In genomic region chr6:148440021-148440420, GRCh38 we compare ENCODE assay signal across 15 cellular contexts.
DNase-seq lines count a peak whose midpoint lies in the region; ATAC-seq and TF ChIP-seq lines count a peak whose summit lies in the region.
"Had no signal": no experiment of that assay in that cellular context is flagged by ENCODE, and none has a peak within 500 bp of the region (broad histone marks: within the 10 kb centered on the region; RNA-seq: fewer than 3 reads in every experiment).

No MANE protein-coding gene starts in this region.

- no peak overlapping the region for H3K4me3 ChIP-seq in ACC112 (ENCODE audit: low read depth, low read length)
- no peak overlapping the region for H3K4me3 ChIP-seq in breast epithelium
- H3K4me3 ChIP-seq: gastroesophageal sphincter had no signal

- H3K27me3 ChIP-seq in ACC112 (ENCODE audit: insufficient read depth, low read length) (no peaks in the 10 kb centered on the region), breast epithelium (no peaks in the 10 kb centered on the region), foreskin keratinocyte (no peaks in the 10 kb centered on the region)
- H3K27me3 ChIP-seq: gastroesophageal sphincter had no signal

- no peak for TF ChIP-seq CTCF in breast epithelium (IDR thresholded peaks at IDR 0.05)
- TF ChIP-seq CTCF in nephron (IDR thresholded peaks at IDR 0.05; ENCODE audit: unreplicated experiment in 3 of 3) = no peak
- TF ChIP-seq CTCF in foreskin keratinocyte (conservative IDR thresholded peaks at IDR 0.05) = no peak

- DNase-seq in MV-4-11 (lab: John Stamatoyannopoulos, UW) (peak; percentile 89), breast epithelium (ENCODE audit: low spot score in 2 of 2) (no peak), foreskin keratinocyte (no peak)
- no peak for DNase-seq in NK-92 treated with Interleukin-12 subunit alpha and Interleukin-12 subunit beta, amount 100 ng/mL, for 24 hours (lab: John Stamatoyannopoulos, UW)
- no peak for DNase-seq in stimulated activated CD4-positive, alpha-beta T cell treated with anti-CD3 and anti-CD28 coated beads, Interleukin-4, amount 100 ng/mL, for 24 hours
- DNase-seq: activated CD8-positive, alpha-beta T cell treated with anti-CD3 and anti-CD28 coated beads, Interleukin-2, amount 10 ng/mL, durations not matched to agents 7 days and 5 days; central memory CD4-positive, alpha-beta T cell; H7; natural killer cell; NCI-H187 treated with DMSO at 0.1 percent for 48 hours; stimulated activated naive CD4-positive, alpha-beta T cell treated with Interleukin-2 at 50 U/mL for 16 hours had no signal

- H3K27ac ChIP-seq in ACC112 (ENCODE audit: low read depth, low read length) = peak overlapping the region; percentile 95
- peak overlapping the region; percentile 12 to 33 for H3K27ac ChIP-seq in breast epithelium
- H3K27ac ChIP-seq in foreskin keratinocyte = no peak overlapping the region

- H3K36me3 Mint-ChIP-seq in nephron (ENCODE audit: low read depth) = peaks cover 3% of the 10 kb centered on the region
- H3K36me3 Mint-ChIP-seq: natural killer cell had no signal

- intact Hi-C loops in breast epithelium (cut with DNase I; ENCODE audit: low total_unique reads) = no loop called here

- peaks cover 4% of the 10 kb centered on the region for H3K79me2 ChIP-seq in ACC112 (ENCODE audit: control insufficient read depth, insufficient read depth, low read length, unreplicated experiment)

- H3K27me3 Mint-ChIP-seq in nephron (ENCODE audit: low read depth) = peaks cover 5% of the 10 kb centered on the region

- ATAC-seq in GM18519 (IDR thresholded peaks at IDR 0.05; ENCODE audit: low FRiP score, unreplicated experiment) = no peak
- ATAC-seq in foreskin keratinocyte = no peak
- ATAC-seq: activated CD8-positive, alpha-beta T cell treated with anti-CD3 and anti-CD28 coated beads, Interleukin-2, amount 10 ng/mL, durations not matched to agents 7 days and 5 days; gastroesophageal sphincter; natural killer cell had no signal

- TF ChIP-seq POLR2A in breast epithelium (IDR thresholded peaks at IDR 0.05) = no peak

- H3K9me3 Mint-ChIP-seq in nephron = no peaks in the 10 kb centered on the region
- H3K9me3 Mint-ChIP-seq: natural killer cell had no signal

- H3K27ac Mint-ChIP-seq in nephron = peak overlapping the region; percentile 46 to 62 (median 58)
- H3K27ac Mint-ChIP-seq: activated CD8-positive, alpha-beta T cell treated with anti-CD3 and anti-CD28 coated beads, Interleukin-2, amount 10 ng/mL, durations not matched to agents 7 days and 5 days; natural killer cell had no signal

- H3K36me3 ChIP-seq in ACC112 (ENCODE audit: insufficient read depth, low read length) = peaks cover 11% of the 10 kb centered on the region; the same call in 1 of the 2 replicates
- H3K36me3 ChIP-seq in breast epithelium = no peaks in the 10 kb centered on the region
- H3K36me3 ChIP-seq: gastroesophageal sphincter had no signal

- peaks cover 59% of the 10 kb centered on the region for H3K4me1 ChIP-seq in ACC112 (ENCODE audit: control insufficient read depth, insufficient read depth, low read length, unreplicated experiment)
- H3K4me1 ChIP-seq in breast epithelium = no peaks in the 10 kb centered on the region
- peaks cover 20% of the 10 kb centered on the region for H3K4me1 ChIP-seq in foreskin keratinocyte

- peak overlapping the region; percentile 4 to 86 (median 71) for H3K4me3 Mint-ChIP-seq in nephron
- H3K4me3 Mint-ChIP-seq: activated CD8-positive, alpha-beta T cell treated with anti-CD3 and anti-CD28 coated beads, Interleukin-2, amount 10 ng/mL, durations not matched to agents 7 days and 5 days; natural killer cell had no signal

- H3K9me3 ChIP-seq in breast epithelium = no peaks in the 10 kb centered on the region
- H3K9me3 ChIP-seq: gastroesophageal sphincter had no signal

- no peak overlapping the region for H2AFZ ChIP-seq in ACC112 (ENCODE audit: low read length, unreplicated experiment)

- peaks cover 31% of the 10 kb centered on the region for H3K4me1 Mint-ChIP-seq in nephron
